In the genomic region with DNA sequence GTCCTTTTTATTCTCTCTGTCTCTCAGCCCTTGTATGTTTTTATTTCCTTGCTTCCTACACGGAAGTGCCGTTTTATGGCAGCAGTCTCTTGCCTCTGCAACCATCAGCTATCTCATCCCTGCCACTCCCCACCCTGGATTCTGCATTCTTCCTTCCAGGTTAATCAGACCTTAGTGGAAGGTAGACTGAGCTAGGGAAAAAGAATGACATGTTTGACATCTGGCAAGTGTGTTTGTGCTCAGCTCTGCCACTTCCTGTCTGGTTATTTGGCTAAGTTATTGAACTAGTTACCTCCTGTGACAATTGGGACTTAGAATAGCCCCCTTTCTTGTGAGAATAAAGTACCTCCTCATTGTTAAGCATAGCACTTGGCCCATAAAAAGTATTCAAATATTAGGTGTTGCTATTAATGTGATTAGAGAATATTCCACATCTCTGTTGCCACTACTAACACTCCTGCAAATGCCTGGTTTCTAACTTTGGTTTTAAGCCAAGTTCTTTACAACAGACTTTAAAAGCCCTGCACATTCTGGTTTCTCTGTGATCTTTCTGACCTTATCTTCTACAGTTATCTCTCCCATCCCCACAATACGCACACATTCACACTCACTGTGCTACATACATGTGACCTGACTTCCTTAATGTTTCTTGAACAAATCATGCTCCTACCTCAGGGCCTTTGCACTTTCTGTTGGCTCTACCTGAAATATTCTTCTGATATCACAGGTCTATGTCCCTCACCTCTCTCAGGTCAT, we compare ENCODE assay signal across 8 cellular contexts. TPM values are rescaled to one million over a fixed set of nuclear protein-coding genes. Genes with fewer than 3 reads are reported as not detected.
DNase-seq lines count a peak whose midpoint lies in the region; ATAC-seq and TF ChIP-seq lines count a peak whose summit lies in the region.

No MANE protein-coding gene starts in this region.

- TF ChIP-seq CTCF in brain (conservative IDR thresholded peaks at IDR 0.05) = no peak

- H3K27me3 Mint-ChIP-seq in activated T-cell treated with anti-CD3 and anti-CD28 coated beads, Interleukin-2, amount 50 U/mL, for 4 hours (ENCODE audit: low read depth) = no peaks in the 10 kb centered on the region
- no peaks in the 10 kb centered on the region for H3K27me3 Mint-ChIP-seq in brain

- intact Hi-C loops in sciatic nerve (cut with DNase I) = no loop called here

- no peak for DNase-seq in activated T-cell treated with anti-CD3 and anti-CD28 coated beads, Interleukin-2, amount 50 U/mL, for 4 hours
- DNase-seq in activated T-cell treated with anti-CD3 and anti-CD28 coated beads for 4 hours = no peak
- no peak for DNase-seq in sciatic nerve (ENCODE audit: low spot score)
- DNase-seq in ecto neural progenitor cell (ENCODE audit: low spot score) = no peak
- DNase-seq in cerebellum (ENCODE audit: low spot score) = no peak

- H3K27ac Mint-ChIP-seq in brain = peak overlapping the region in 3 of 5 experiments; percentile 25 to 76 (median 74)

- no peaks in the 10 kb centered on the region for H3K9me3 Mint-ChIP-seq in activated T-cell treated with anti-CD3 and anti-CD28 coated beads, Interleukin-2, amount 50 U/mL, for 4 hours
- H3K9me3 Mint-ChIP-seq in brain = peaks cover 0 to under 1% (median 0%) of the 10 kb centered on the region in 5 experiments

- H3K4me1 Mint-ChIP-seq in activated T-cell treated with anti-CD3 and anti-CD28 coated beads, Interleukin-2, amount 50 U/mL, for 4 hours (ENCODE audit: low read depth) = peaks cover 62% of the 10 kb centered on the region
- H3K4me1 Mint-ChIP-seq in brain = peaks cover 32% of the 10 kb centered on the region

- no peaks in the 10 kb centered on the region for H3K36me3 Mint-ChIP-seq in activated T-cell treated with anti-CD3 and anti-CD28 coated beads, Interleukin-2, amount 50 U/mL, for 4 hours (ENCODE audit: insufficient read depth)
- H3K36me3 Mint-ChIP-seq in brain = no peaks in the 10 kb centered on the region

- H3K4me3 Mint-ChIP-seq in activated T-cell treated with anti-CD3 and anti-CD28 coated beads, Interleukin-2, amount 50 U/mL, for 4 hours = peak overlapping the region; percentile 86
- peak overlapping the region in 1 of 5 experiments; percentile 56 for H3K4me3 Mint-ChIP-seq in brain

- peak; percentile 42 to 44 for ATAC-seq in activated T-cell treated with anti-CD3 and anti-CD28 coated beads, Interleukin-2, amount 50 U/mL, for 4 hours
- ATAC-seq in HG03196 (IDR thresholded peaks at IDR 0.05; ENCODE audit: unreplicated experiment) (peak; percentile 37), sciatic nerve (peak; percentile 25), HG03108 (IDR thresholded peaks at IDR 0.05; ENCODE audit: unreplicated experiment) (no peak)

RNA-seq across cellular contexts. Expression of a gene that starts 10.8 kb away (rescaled TPM):
- total RNA-seq in activated T-cell treated with anti-CD3 and anti-CD28 coated beads, Interleukin-2, amount 50 U/mL, for 4 hours = 10 to 100 TPM; 38.3 to 41.7 (median 38.4) TPM
- 93.5 TPM for polyA plus RNA-seq in brain (ENCODE audit: insufficient read depth, low read depth, low replicate concordance)
- total RNA-seq in sciatic nerve = 51.8 TPM
- total RNA-seq in cerebellum = 60.4 TPM
